ENCODE assay signal across 27 cellular contexts in genomic region chr16:2826591-2827480, GRCh38. TPM values are rescaled to one million over a fixed set of nuclear protein-coding genes. Genes with fewer than 3 reads are reported as not detected.
DNase-seq lines count a peak whose midpoint lies in the region; ATAC-seq, FAIRE-seq and TF ChIP-seq lines count a peak whose summit lies in the region.
"Had no signal": no experiment of that assay in that cellular context is flagged by ENCODE, and none has a peak within 500 bp of the region (broad histone marks: within the 10 kb centered on the region; RNA-seq: fewer than 3 reads in every experiment).

No MANE protein-coding gene starts in this region.

- no peak overlapping the region for H3K27ac Mint-ChIP-seq in natural killer cell treated with Interleukin-12 subunit alpha and Interleukin-12 subunit beta and Interleukin-15 and Interleukin-18, amount 100 ng/mL, for 72 hours
- H3K27ac Mint-ChIP-seq: CD4-positive, alpha-beta memory T cell; IgD-negative memory B cell had no signal

- peaks cover 10% of the 10 kb centered on the region for H4K20me1 ChIP-seq in K562 (replicated peaks; ENCODE audit: control insufficient read depth, insufficient read depth, low read length)
- no peaks in the 10 kb centered on the region for H4K20me1 ChIP-seq in mammary epithelial cell (ENCODE audit: insufficient read depth, low read length)

- no peak overlapping the region for H2AFZ ChIP-seq in K562 (ENCODE audit: low read depth, low read length)
- no peak overlapping the region for H2AFZ ChIP-seq in mammary epithelial cell (ENCODE audit: low read depth, low read length)

- H3K27me3 ChIP-seq in H7 (ENCODE audit: control insufficient read depth, insufficient read depth, low read length), result no peaks in the 10 kb centered on the region
- peaks cover 31 to 63% of the 10 kb centered on the region in 2 experiments for H3K27me3 ChIP-seq in K562 (ENCODE audit: control insufficient read depth in 2 of 2, insufficient read depth in 2 of 2, low read length in 2 of 2)
- H3K27me3 ChIP-seq in lower lobe of right lung (ENCODE audit: low read depth), result peaks cover 15% of the 10 kb centered on the region
- H3K27me3 ChIP-seq in sigmoid colon, result peaks cover 0 to 32% (median 0%) of the 10 kb centered on the region in 3 donors
- no peaks in the 10 kb centered on the region for H3K27me3 ChIP-seq in WERI-Rb-1 (ENCODE audit: insufficient read depth, low read depth, severe bottlenecking)
- peaks cover 4% of the 10 kb centered on the region for H3K27me3 ChIP-seq in mammary epithelial cell (ENCODE audit: insufficient read depth, low read length)

- H3K36me3 ChIP-seq in H7 (replicated peaks; ENCODE audit: control insufficient read depth, insufficient read depth, low read length) (no peaks in the 10 kb centered on the region), K562 (ENCODE audit: control insufficient read depth, insufficient read depth, low read length) (no peaks in the 10 kb centered on the region), lower lobe of right lung (no peaks in the 10 kb centered on the region), sigmoid colon (no peaks in the 10 kb centered on the region), WERI-Rb-1 (no peaks in the 10 kb centered on the region), mammary epithelial cell (ENCODE audit: insufficient read depth, low read length) (no peaks in the 10 kb centered on the region)

- no peaks in the 10 kb centered on the region for H3K27me3 Mint-ChIP-seq in natural killer cell treated with Interleukin-12 subunit alpha and Interleukin-12 subunit beta and Interleukin-15 and Interleukin-18, amount 100 ng/mL, for 72 hours

- H3K9me1 ChIP-seq in K562 (ENCODE audit: control insufficient read depth, insufficient read depth, low read length), result no peaks in the 10 kb centered on the region

- TF ChIP-seq RAD21 in K562 (CRISPR knock-in tag; conservative IDR thresholded peaks at IDR 0.05 in 1 of 2, IDR thresholded peaks at IDR 0.05 in 1 of 2), result no peak

- no peak for FAIRE-seq in K562 (lab: Jason Lieb, UNC)
- FAIRE-seq: GM12892 had no signal

- ATAC-seq in K562 (no peak), lower lobe of right lung (no peak)
- ATAC-seq in natural killer cell treated with Interleukin-12 subunit alpha and Interleukin-12 subunit beta and Interleukin-15 and Interleukin-18, amount 100 ng/mL, for 72 hours, result no peak
- ATAC-seq: PC-3 had no signal

- dilution Hi-C loops in mammary epithelial cell (cut with HindIII; ENCODE audit: low sequenced_read_pairs), result no loop called here

- H3K4me3 Mint-ChIP-seq in natural killer cell treated with Interleukin-12 subunit alpha and Interleukin-12 subunit beta and Interleukin-15 and Interleukin-18, amount 100 ng/mL, for 72 hours, result no peak overlapping the region
- H3K4me3 Mint-ChIP-seq: CD4-positive, alpha-beta memory T cell; IgD-negative memory B cell had no signal

- H3K9ac ChIP-seq in K562 (ENCODE audit: insufficient read depth in 1 of 2, low read depth in 2 of 2, low read length in 2 of 2) (no peak overlapping the region), mammary epithelial cell (ENCODE audit: insufficient read depth, low read length) (no peak overlapping the region)

- no peaks in the 10 kb centered on the region for H3K36me3 Mint-ChIP-seq in natural killer cell treated with Interleukin-12 subunit alpha and Interleukin-12 subunit beta and Interleukin-15 and Interleukin-18, amount 100 ng/mL, for 72 hours
- H3K36me3 Mint-ChIP-seq: CD4-positive, alpha-beta memory T cell; IgD-negative memory B cell had no signal

- BruUV-seq in K562 (replicated peaks; lab: Mats Ljungman, UMichigan) (no TSS peak), mammary epithelial cell (replicated peaks; lab: Mats Ljungman, UMichigan) (no TSS peak)

- no peak overlapping the region for H3K27ac ChIP-seq in K562 (ENCODE audit: extremely low read depth, low read depth, low read length)
- no peak overlapping the region for H3K27ac ChIP-seq in lower lobe of right lung
- no peak overlapping the region for H3K27ac ChIP-seq in sigmoid colon
- no peak overlapping the region for H3K27ac ChIP-seq in WERI-Rb-1
- no peak overlapping the region for H3K27ac ChIP-seq in mammary epithelial cell (ENCODE audit: insufficient read depth, low read depth, low read length)
- H3K27ac ChIP-seq: SK-N-MC had no signal

- WGBS in K562 (ENCODE audit: insufficient coverage, low coverage, missing lambda C conversion rate), result 23% methylated on average over 14 of the region's 21 CpGs
- WGBS in sigmoid colon, 2 donors, result 47 to 72% methylated on average over 21 of the region's 21 CpGs
- 88% methylated on average over 12 of the region's 21 CpGs for WGBS in mammary epithelial cell (ENCODE audit: low coverage, missing lambda C conversion rate)

- CTCF ChIA-PET in K562 (lab: Yijun Ruan, JAX; ENCODE audit: low intra/inter-chr PET ratio), result no interaction called here
- CTCF ChIA-PET in mammary epithelial cell (lab: Charles Lee; ENCODE audit: low non-redundant PET), result no interaction called here

- TF ChIP-seq CTCF in K562 (IDR thresholded peaks at IDR 0.05 in 2 of 3, conservative IDR thresholded peaks at IDR 0.05 in 1 of 3; ENCODE audit: insufficient read depth in 2 of 3, low read depth in 1 of 3, low read length in 3 of 3) (no peak), lower lobe of right lung (IDR thresholded peaks at IDR 0.05) (no peak), sigmoid colon (IDR thresholded peaks at IDR 0.05) (no peak), WERI-Rb-1 (IDR thresholded peaks at IDR 0.05; ENCODE audit: low read depth, low read length) (no peak), mammary epithelial cell (conservative IDR thresholded peaks at IDR 0.05 in 1 of 2, IDR thresholded peaks at IDR 0.05 in 1 of 2; ENCODE audit: extremely low read depth in 1 of 2, insufficient read depth in 1 of 2, low read depth in 1 of 2, low read length in 2 of 2) (no peak)

- TF ChIP-seq POLR2A in K562 (conservative IDR thresholded peaks at IDR 0.05), result no peak
- no peak for TF ChIP-seq POLR2A in sigmoid colon (IDR thresholded peaks at IDR 0.05)

- H3K4me2 ChIP-seq in K562 (ENCODE audit: insufficient read depth, low read length) (no peak overlapping the region), mammary epithelial cell (ENCODE audit: insufficient read depth, low read depth, low read length) (no peak overlapping the region)

- peaks cover 0 to 7% of the 10 kb centered on the region in 2 donors for H3K4me1 Mint-ChIP-seq in natural killer cell treated with Interleukin-12 subunit alpha and Interleukin-12 subunit beta and Interleukin-15 and Interleukin-18, amount 100 ng/mL, for 72 hours (ENCODE audit: low read depth in 2 of 2)
- H3K4me1 Mint-ChIP-seq: CD4-positive, alpha-beta memory T cell had no signal

- TF ChIP-seq EP300 in K562 (IDR thresholded peaks at IDR 0.05; ENCODE audit: low read length) (no peak), sigmoid colon (IDR thresholded peaks at IDR 0.05) (no peak)

- H3K4me3 ChIP-seq in H7 (ENCODE audit: insufficient read depth, low read depth, low read length), result no peak overlapping the region
- no peak overlapping the region for H3K4me3 ChIP-seq in K562
- no peak overlapping the region for H3K4me3 ChIP-seq in lower lobe of right lung
- H3K4me3 ChIP-seq in sigmoid colon, result no peak overlapping the region
- no peak overlapping the region for H3K4me3 ChIP-seq in WERI-Rb-1 (ENCODE audit: low read depth, low read length)
- no peak overlapping the region for H3K4me3 ChIP-seq in mammary epithelial cell (replicated peaks in 1 of 3; ENCODE audit: insufficient read depth in 1 of 3, low read depth in 2 of 3, low read length in 3 of 3)
- H3K4me3 ChIP-seq: SK-N-MC had no signal

- in situ Hi-C loops in K562 (cut with MboI), result no loop called here
- in situ Hi-C loops in mammary epithelial cell (cut with MboI; ENCODE audit: low sequenced_read_pairs in 2 of 2), result no loop called here

- H3K9me3 Mint-ChIP-seq in natural killer cell treated with Interleukin-12 subunit alpha and Interleukin-12 subunit beta and Interleukin-15 and Interleukin-18, amount 100 ng/mL, for 72 hours, result no peaks in the 10 kb centered on the region
- H3K9me3 Mint-ChIP-seq: CD4-positive, alpha-beta memory T cell; IgD-negative memory B cell had no signal

- intact Hi-C loops in K562 (cut with micrococcal nuclease), result no loop called here
- intact Hi-C loops in lower lobe of right lung (cut with DNase I), result no loop called here
- intact Hi-C loops in sigmoid colon (cut with DNase I), result no loop called here
- intact Hi-C loops in mammary epithelial cell (cut with micrococcal nuclease), result no loop called here

- H3K79me2 ChIP-seq in K562 (ENCODE audit: control insufficient read depth, insufficient read depth, low read length), result no peaks in the 10 kb centered on the region
- no peaks in the 10 kb centered on the region for H3K79me2 ChIP-seq in mammary epithelial cell (ENCODE audit: insufficient read depth, low read length)

- DNase-seq in H7, result peak; percentile 58
- DNase-seq in K562 (ENCODE audit: extremely low read depth in 1 of 4, low spot score in 3 of 4), result no peak
- peak; percentile 30 for DNase-seq in lower lobe of right lung
- DNase-seq in sigmoid colon, result peak; percentile 48
- no peak for DNase-seq in natural killer cell treated with Interleukin-12 subunit alpha and Interleukin-12 subunit beta and Interleukin-15 and Interleukin-18, amount 100 ng/mL, for 72 hours (ENCODE audit: low spot score)
- DNase-seq in WERI-Rb-1, result no peak
- DNase-seq in mammary epithelial cell, result no peak
- no peak for DNase-seq in stimulated activated CD4-positive, alpha-beta T cell treated with anti-CD3 and anti-CD28 coated beads, Interleukin-4, amount 100 ng/mL, for 1 hour
- DNase-seq: Caco-2; CD4-positive, alpha-beta memory T cell; GOT3; Karpas-422; NCI-H1417; NCI-H1694 treated with DMSO at 0.1 percent for 48 hours; NCI-H2107; NCI-H446 treated with DMSO at 0.1 percent for 48 hours; NCI-H526 treated with DMSO at 0.1 percent for 48 hours; PC-3; RPMI8226; SHP77 had no signal

- H3K9me3 ChIP-seq in K562 (replicated peaks; ENCODE audit: control insufficient read depth, insufficient read depth, low read depth, low read length) (no peaks in the 10 kb centered on the region), lower lobe of right lung (no peaks in the 10 kb centered on the region), sigmoid colon (no peaks in the 10 kb centered on the region), WERI-Rb-1 (ENCODE audit: severe bottlenecking) (no peaks in the 10 kb centered on the region), mammary epithelial cell (replicated peaks; ENCODE audit: insufficient read depth, low read length) (no peaks in the 10 kb centered on the region)
- H3K9me3 ChIP-seq: Caco-2 had no signal

- H3K4me1 ChIP-seq in K562 (replicated peaks in 1 of 2; ENCODE audit: control insufficient read depth in 2 of 2, insufficient read depth in 2 of 2, low read length in 2 of 2) (peaks cover 0 to 33% of the 10 kb centered on the region in 2 experiments; a peak in 2 of 5 replicates), lower lobe of right lung (peaks cover 9% of the 10 kb centered on the region), sigmoid colon (no peaks in the 10 kb centered on the region), mammary epithelial cell (ENCODE audit: insufficient read depth, low read length) (no peaks in the 10 kb centered on the region)
- H3K4me1 ChIP-seq: Caco-2 had no signal

- POLR2A ChIA-PET in K562 (lab: Yijun Ruan, JAX), result interaction anchor here (0.6 to 2.4 kb wide), 5 partner anchors 12 to 197 kb away, joined by 3 to 8 read pairs (median 3); no protein-coding TSS in a partner anchor

RNA-seq across cellular contexts. Expression of gene ZG16B, which starts 3.3 kb away (rescaled TPM):
- total RNA-seq in H7 (2014; rRNA removed; shearing (Covaris generic)), result not detected in 2 replicates
- 1.4 TPM in 1 of 2 replicates, not detected in the other for total RNA-seq in K562 (2011; cell fraction: chromatin; rRNA removed; ENCODE audit: low replicate concordance)
- total RNA-seq in K562 (2011; cell fraction: nucleolus; rRNA removed), result 0.83 TPM in 1 of 2 replicates, not detected in the other
- total RNA-seq in K562 (2011; cell fraction: nucleoplasm; rRNA removed), result not detected in 2 replicates
- total RNA-seq in K562 (2014; rRNA removed) (0.24 TPM in 1 of 2 replicates, not detected in the other), K562 (2014; rRNA removed; fragmentation: Illumina TruSeq; extraction: Trizol) (not detected in 2 replicates), K562 (2015; rRNA removed; fragmentation: Illumina TruSeq; extraction: Trizol) (0.25 TPM in 1 of 2 replicates, not detected in the other), K562 (2021) (0.35 and 0.40 TPM in 2 replicates), lower lobe of right lung (4.5 TPM), sigmoid colon (not detected), mammary epithelial cell (1 to 10 TPM in 1 of 2 donors, not detected in 1; 2.7 TPM)
- polyA plus RNA-seq in K562 (2011; rRNA removed) (0.43 and 0.58 TPM in 2 replicates), K562 (2014; fragmentation: Illumina TruSeq; extraction: Trizol) (0.40 TPM in 1 of 2 replicates, not detected in the other), K562 (2014; fragmentation: Nextera tagmentation; extraction: Ambion mirVana) (not detected), K562 (2014; rRNA removed) (0.33 and 0.49 TPM in 2 replicates), sigmoid colon (100 to 1,000 TPM in 1 of 3 donors, 10 to 100 TPM in 2; 15.6 to 147 (median 55.0) TPM), mammary epithelial cell (0.42 TPM)
- polyA plus RNA-seq in K562 (2011; cell fraction: cytosol; rRNA removed), result 0.40 and 0.46 TPM in 2 replicates
- polyA plus RNA-seq in K562 (2011; cell fraction: nucleus; rRNA removed), result 1.2 and 1.5 TPM in 2 replicates
- 0.87 and 2.6 TPM in 2 replicates for polyA plus RNA-seq in K562 (2012)
- 0.45 TPM in 1 of 2 replicates, not detected in the other for polyA minus RNA-seq in K562 (2011; rRNA and poly(A)+ RNA removed)
- polyA minus RNA-seq in K562 (2011; cell fraction: cytosol; rRNA and poly(A)+ RNA removed), result not detected in 2 replicates
- 0.56 and 0.67 TPM in 2 replicates for polyA minus RNA-seq in K562 (2011; cell fraction: nucleus; rRNA and poly(A)+ RNA removed)
- 10 to 100 TPM in 1 of 2 donors, 1 to 10 TPM in 1; 3.8 to 22.1 TPM for total RNA-seq in natural killer cell treated with Interleukin-12 subunit alpha and Interleukin-12 subunit beta and Interleukin-15 and Interleukin-18, amount 100 ng/mL, for 72 hours
- polyA minus RNA-seq in mammary epithelial cell, result not detected
- total RNA-seq: A673; CD4-positive, alpha-beta memory T cell; G401 had no signal
- polyA plus RNA-seq: IgD-negative memory B cell had no signal

RNA-seq across cellular contexts. Expression of gene PRSS21, which starts 9.8 kb away (rescaled TPM):
- total RNA-seq in H7 (2014; rRNA removed; shearing (Covaris generic)), result 0.42 and 1.5 TPM in 2 replicates
- total RNA-seq in K562 (2011; cell fraction: chromatin; rRNA removed; ENCODE audit: low replicate concordance), result 205 and 513 TPM in 2 replicates
- total RNA-seq in K562 (2011; cell fraction: nucleolus; rRNA removed), result 438 and 448 TPM in 2 replicates
- 292 and 307 TPM in 2 replicates for total RNA-seq in K562 (2011; cell fraction: nucleoplasm; rRNA removed)
- total RNA-seq in K562 (2014; rRNA removed), result 61.3 and 77.8 TPM in 2 replicates
- total RNA-seq in K562 (2014; rRNA removed; fragmentation: Illumina TruSeq; extraction: Trizol), result 41.5 and 43.6 TPM in 2 replicates
- total RNA-seq in K562 (2015; rRNA removed; fragmentation: Illumina TruSeq; extraction: Trizol), result 41.7 and 43.7 TPM in 2 replicates
- 113 and 121 TPM in 2 replicates for total RNA-seq in K562 (2021)
- 112 and 157 TPM in 2 replicates for polyA plus RNA-seq in K562 (2011; rRNA removed)
- 149 and 221 TPM in 2 replicates for polyA plus RNA-seq in K562 (2011; cell fraction: cytosol; rRNA removed)
- 780 and 951 TPM in 2 replicates for polyA plus RNA-seq in K562 (2011; cell fraction: nucleus; rRNA removed)
- 109 and 148 TPM in 2 replicates for polyA plus RNA-seq in K562 (2012)
- polyA plus RNA-seq in K562 (2014; fragmentation: Illumina TruSeq; extraction: Trizol), result 76.1 and 104 TPM in 2 replicates
- polyA plus RNA-seq in K562 (2014; fragmentation: Nextera tagmentation; extraction: Ambion mirVana), result 10 to 100 TPM; 12.1 to 21.0 TPM
- 106 and 107 TPM in 2 replicates for polyA plus RNA-seq in K562 (2014; rRNA removed)
- 23.0 and 37.7 TPM in 2 replicates for polyA minus RNA-seq in K562 (2011; rRNA and poly(A)+ RNA removed)
- 26.8 and 31.8 TPM in 2 replicates for polyA minus RNA-seq in K562 (2011; cell fraction: cytosol; rRNA and poly(A)+ RNA removed)
- polyA minus RNA-seq in K562 (2011; cell fraction: nucleus; rRNA and poly(A)+ RNA removed), result 53.4 and 78.8 TPM in 2 replicates
- total RNA-seq in lower lobe of right lung, result 26.5 TPM
- not detected for total RNA-seq in sigmoid colon
- under 1 TPM in 1 of 3 donors, not detected in 2; 0.58 TPM for polyA plus RNA-seq in sigmoid colon
- 10 to 100 TPM in 1 of 2 donors, under 1 TPM in 1; 0.53 to 21.5 TPM for total RNA-seq in natural killer cell treated with Interleukin-12 subunit alpha and Interleukin-12 subunit beta and Interleukin-15 and Interleukin-18, amount 100 ng/mL, for 72 hours
- total RNA-seq in mammary epithelial cell, result 10 to 100 TPM in 1 of 2 donors, under 1 TPM in 1; 0.75 to 24.3 TPM
- 3.6 TPM for polyA plus RNA-seq in mammary epithelial cell
- polyA minus RNA-seq in mammary epithelial cell, result 7.3 TPM
- total RNA-seq: A673, Caco-2, G401, M059J, PC-3 had no signal

RNA-seq across cellular contexts. Expression of gene PRSS41, which starts 28.6 kb away (rescaled TPM):
- not detected in 2 replicates for total RNA-seq in H7 (2014; rRNA removed; shearing (Covaris generic))
- not detected in 2 replicates for total RNA-seq in K562 (2011; cell fraction: chromatin; rRNA removed; ENCODE audit: low replicate concordance)
- not detected in 2 replicates for total RNA-seq in K562 (2011; cell fraction: nucleolus; rRNA removed)
- total RNA-seq in K562 (2011; cell fraction: nucleoplasm; rRNA removed), result not detected in 2 replicates
- total RNA-seq in K562 (2014; rRNA removed) (not detected in 2 replicates), K562 (2014; rRNA removed; fragmentation: Illumina TruSeq; extraction: Trizol) (not detected in 2 replicates), K562 (2015; rRNA removed; fragmentation: Illumina TruSeq; extraction: Trizol) (not detected in 2 replicates), K562 (2021) (not detected in 2 replicates), lower lobe of right lung (not detected), sigmoid colon (not detected), mammary epithelial cell (not detected)
- polyA plus RNA-seq in K562 (2011; rRNA removed) (not detected in 2 replicates), K562 (2014; fragmentation: Illumina TruSeq; extraction: Trizol) (not detected in 2 replicates), K562 (2014; fragmentation: Nextera tagmentation; extraction: Ambion mirVana) (not detected), K562 (2014; rRNA removed) (not detected in 2 replicates), sigmoid colon (not detected), mammary epithelial cell (not detected)
- polyA plus RNA-seq in K562 (2011; cell fraction: cytosol; rRNA removed), result not detected in 2 replicates
- polyA plus RNA-seq in K562 (2011; cell fraction: nucleus; rRNA removed), result not detected in 2 replicates
- not detected in 2 replicates for polyA plus RNA-seq in K562 (2012)
- 0.18 TPM in 1 of 2 replicates, not detected in the other for polyA minus RNA-seq in K562 (2011; rRNA and poly(A)+ RNA removed)
- polyA minus RNA-seq in K562 (2011; cell fraction: cytosol; rRNA and poly(A)+ RNA removed), result not detected in 2 replicates
- polyA minus RNA-seq in K562 (2011; cell fraction: nucleus; rRNA and poly(A)+ RNA removed), result not detected in 2 replicates
- total RNA-seq in natural killer cell treated with Interleukin-12 subunit alpha and Interleukin-12 subunit beta and Interleukin-15 and Interleukin-18, amount 100 ng/mL, for 72 hours, result not detected
- not detected for polyA minus RNA-seq in mammary epithelial cell
- total RNA-seq: A673; Caco-2; CD4-positive, alpha-beta memory T cell; G401; M059J; PC-3 had no signal
- polyA plus RNA-seq: BJ; CD4-positive, alpha-beta memory T cell; IgD-negative memory B cell had no signal

RNA-seq across cellular contexts. Expression of gene PRSS22, which starts 31.1 kb away (rescaled TPM):
- total RNA-seq in H7 (2014; rRNA removed; shearing (Covaris generic)), result 0.80 and 0.85 TPM in 2 replicates
- total RNA-seq in K562 (2011; cell fraction: chromatin; rRNA removed; ENCODE audit: low replicate concordance), result not detected in 2 replicates
- not detected in 2 replicates for total RNA-seq in K562 (2011; cell fraction: nucleolus; rRNA removed)
- total RNA-seq in K562 (2011; cell fraction: nucleoplasm; rRNA removed), result not detected in 2 replicates
- total RNA-seq in K562 (2014; rRNA removed) (not detected in 2 replicates), K562 (2014; rRNA removed; fragmentation: Illumina TruSeq; extraction: Trizol) (not detected in 2 replicates), K562 (2015; rRNA removed; fragmentation: Illumina TruSeq; extraction: Trizol) (not detected in 2 replicates), K562 (2021) (not detected in 2 replicates), lower lobe of right lung (15.3 TPM), sigmoid colon (not detected), mammary epithelial cell (10 to 100 TPM in 1 of 2 donors, 1 to 10 TPM in 1; 3.1 to 12.3 TPM)
- polyA plus RNA-seq in K562 (2011; rRNA removed) (0.13 TPM in 1 of 2 replicates, not detected in the other), K562 (2014; fragmentation: Illumina TruSeq; extraction: Trizol) (not detected in 2 replicates), K562 (2014; fragmentation: Nextera tagmentation; extraction: Ambion mirVana) (not detected), K562 (2014; rRNA removed) (0.42 TPM in 1 of 2 replicates, not detected in the other), sigmoid colon (10 to 100 TPM in 1 of 3 donors, not detected in 2; 20.8 TPM), mammary epithelial cell (3.6 TPM)
- 0.07 TPM in 1 of 2 replicates, not detected in the other for polyA plus RNA-seq in K562 (2011; cell fraction: cytosol; rRNA removed)
- 0.29 and 0.97 TPM in 2 replicates for polyA plus RNA-seq in K562 (2011; cell fraction: nucleus; rRNA removed)
- 0.24 TPM in 1 of 2 replicates, not detected in the other for polyA plus RNA-seq in K562 (2012)
- not detected in 2 replicates for polyA minus RNA-seq in K562 (2011; rRNA and poly(A)+ RNA removed)
- polyA minus RNA-seq in K562 (2011; cell fraction: cytosol; rRNA and poly(A)+ RNA removed), result not detected in 2 replicates
- not detected in 2 replicates for polyA minus RNA-seq in K562 (2011; cell fraction: nucleus; rRNA and poly(A)+ RNA removed)
- total RNA-seq in natural killer cell treated with Interleukin-12 subunit alpha and Interleukin-12 subunit beta and Interleukin-15 and Interleukin-18, amount 100 ng/mL, for 72 hours, result under 1 TPM; 0.86 TPM
- polyA minus RNA-seq in mammary epithelial cell, result 19.5 TPM
- total RNA-seq: A673, G401, M059J had no signal
- polyA plus RNA-seq: BJ, IgD-negative memory B cell had no signal

RNA-seq across cellular contexts. Expression of gene PRSS33, which starts 39.5 kb away (rescaled TPM):
- total RNA-seq in H7 (2014; rRNA removed; shearing (Covaris generic)), result not detected in 2 replicates
- total RNA-seq in K562 (2011; cell fraction: chromatin; rRNA removed; ENCODE audit: low replicate concordance), result not detected in 2 replicates
- not detected in 2 replicates for total RNA-seq in K562 (2011; cell fraction: nucleolus; rRNA removed)
- not detected in 2 replicates for total RNA-seq in K562 (2011; cell fraction: nucleoplasm; rRNA removed)
- not detected in 2 replicates for total RNA-seq in K562 (2014; rRNA removed)
- not detected in 2 replicates for total RNA-seq in K562 (2014; rRNA removed; fragmentation: Illumina TruSeq; extraction: Trizol)
- not detected in 2 replicates for total RNA-seq in K562 (2015; rRNA removed; fragmentation: Illumina TruSeq; extraction: Trizol)
- not detected in 2 replicates for total RNA-seq in K562 (2021)
- polyA plus RNA-seq in K562 (2011; rRNA removed), result not detected in 2 replicates
- not detected in 2 replicates for polyA plus RNA-seq in K562 (2011; cell fraction: cytosol; rRNA removed)
- polyA plus RNA-seq in K562 (2011; cell fraction: nucleus; rRNA removed), result not detected in 2 replicates
- 0.06 TPM in 1 of 2 replicates, not detected in the other for polyA plus RNA-seq in K562 (2012)
- not detected in 2 replicates for polyA plus RNA-seq in K562 (2014; fragmentation: Illumina TruSeq; extraction: Trizol)
- polyA plus RNA-seq in K562 (2014; fragmentation: Nextera tagmentation; extraction: Ambion mirVana), result not detected
- polyA plus RNA-seq in K562 (2014; rRNA removed), result not detected in 2 replicates
- not detected in 2 replicates for polyA minus RNA-seq in K562 (2011; rRNA and poly(A)+ RNA removed)
- not detected in 2 replicates for polyA minus RNA-seq in K562 (2011; cell fraction: cytosol; rRNA and poly(A)+ RNA removed)
- polyA minus RNA-seq in K562 (2011; cell fraction: nucleus; rRNA and poly(A)+ RNA removed), result not detected in 2 replicates
- not detected for total RNA-seq in lower lobe of right lung
- total RNA-seq in sigmoid colon, result not detected
- not detected for polyA plus RNA-seq in sigmoid colon
- not detected for total RNA-seq in natural killer cell treated with Interleukin-12 subunit alpha and Interleukin-12 subunit beta and Interleukin-15 and Interleukin-18, amount 100 ng/mL, for 72 hours
- not detected for total RNA-seq in mammary epithelial cell
- not detected for polyA plus RNA-seq in mammary epithelial cell
- not detected for polyA minus RNA-seq in mammary epithelial cell
- total RNA-seq: A673; Caco-2; CD4-positive, alpha-beta memory T cell; M059J had no signal
- polyA plus RNA-seq: BJ; CD4-positive, alpha-beta memory T cell; IgD-negative memory B cell had no signal

Comparison
In these comparisons a context has a peak if more than half of its experiments do, and no peak if none do; other contexts are left out.
1. DNase-seq: peak in H7 (single experiment), lower lobe of right lung (single experiment) and sigmoid colon (single experiment); none in K562 (0 of 4), natural killer cell treated with Interleukin-12 subunit alpha and Interleukin-12 subunit beta and Interleukin-15 and Interleukin-18, amount 100 ng/mL, for 72 hours (single experiment), WERI-Rb-1 (single experiment), mammary epithelial cell (single experiment) and stimulated activated CD4-positive, alpha-beta T cell treated with anti-CD3 and anti-CD28 coated beads, Interleukin-4, amount 100 ng/mL, for 1 hour (single experiment).